ENCODE assay signal across 14 cellular contexts in the genomic region with DNA sequence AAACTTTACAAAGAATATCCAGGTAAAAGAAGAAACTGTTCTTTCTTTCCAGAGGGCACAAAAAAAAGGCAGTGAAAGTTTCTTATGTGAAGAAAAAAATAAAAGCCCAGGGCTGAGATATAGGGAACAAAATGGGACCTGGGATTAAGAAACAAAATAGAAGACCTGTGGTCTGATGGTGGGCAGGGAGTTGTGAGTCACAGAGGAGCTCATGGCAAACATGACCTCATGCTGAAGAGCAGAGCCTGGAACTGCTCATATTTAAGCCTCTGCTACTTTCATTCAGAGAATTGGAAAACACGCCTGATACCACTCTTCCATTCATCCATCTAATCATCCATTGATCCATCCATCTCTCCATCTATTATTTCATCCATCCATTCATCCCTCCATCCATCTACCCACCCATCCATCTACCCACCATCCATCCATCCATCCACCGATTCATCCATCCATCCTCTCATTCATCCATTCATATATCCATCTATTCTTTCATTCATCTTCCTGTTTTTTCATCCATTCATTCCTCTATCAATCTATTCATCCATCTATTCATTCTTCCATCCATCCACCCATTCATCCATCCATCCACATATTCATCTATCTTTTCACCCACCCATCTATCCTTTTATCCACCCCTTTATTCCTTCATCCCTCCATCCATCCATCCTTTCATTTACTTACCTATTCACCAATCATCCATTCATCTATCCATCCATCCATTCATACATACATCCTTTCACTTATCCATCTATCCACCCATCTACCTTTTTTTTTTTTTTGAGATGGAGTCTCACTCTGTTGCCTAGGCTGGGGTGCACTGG. TPM values are rescaled to one million over a fixed set of nuclear protein-coding genes. Genes with fewer than 3 reads are reported as not detected.
DNase-seq lines count a peak whose midpoint lies in the region; ATAC-seq lines count a peak whose summit lies in the region.
"Had no signal": no experiment of that assay in that cellular context is flagged by ENCODE, and none has a peak within 500 bp of the region (broad histone marks: within the 10 kb centered on the region; RNA-seq: fewer than 3 reads in every experiment).

No MANE protein-coding gene starts in this region.

- H3K36me3 Mint-ChIP-seq in activated T-helper 17 cell treated with anti-CD3 and anti-CD28 coated beads, Interleukin-2, amount 50 U/mL, for 72 hours (ENCODE audit: low read depth) = no peaks in the 10 kb centered on the region
- H3K36me3 Mint-ChIP-seq in stimulated activated effector memory CD8-positive, alpha-beta T cell treated with anti-CD3 and anti-CD28 coated beads, Interleukin-12 subunit alpha, Interleukin-12 subunit beta, amount 100 ng/mL, for 72 hours = no peaks in the 10 kb centered on the region

- H3K4me1 Mint-ChIP-seq in activated T-helper 17 cell treated with anti-CD3 and anti-CD28 coated beads, Interleukin-2, amount 50 U/mL, for 72 hours = no peaks in the 10 kb centered on the region
- H3K4me1 Mint-ChIP-seq in stimulated activated effector memory CD8-positive, alpha-beta T cell treated with anti-CD3 and anti-CD28 coated beads, Interleukin-12 subunit alpha, Interleukin-12 subunit beta, amount 100 ng/mL, for 72 hours = no peaks in the 10 kb centered on the region

- H3K9me3 Mint-ChIP-seq in activated T-helper 17 cell treated with anti-CD3 and anti-CD28 coated beads, Interleukin-2, amount 50 U/mL, for 72 hours = no peaks in the 10 kb centered on the region
- H3K9me3 Mint-ChIP-seq in stimulated activated effector memory CD8-positive, alpha-beta T cell treated with anti-CD3 and anti-CD28 coated beads, Interleukin-12 subunit alpha, Interleukin-12 subunit beta, amount 100 ng/mL, for 72 hours = no peaks in the 10 kb centered on the region
- H3K9me3 Mint-ChIP-seq: H9 had no signal

- peak; percentile 64 for ATAC-seq in activated T-helper 17 cell treated with anti-CD3 and anti-CD28 coated beads, Interleukin-2, amount 50 U/mL, for 72 hours (replicated peaks)
- ATAC-seq in GM21360 (IDR thresholded peaks at IDR 0.05; ENCODE audit: unreplicated experiment) (no peak), GM21447 (IDR thresholded peaks at IDR 0.05; ENCODE audit: unreplicated experiment) (no peak)
- ATAC-seq in stimulated activated effector memory CD8-positive, alpha-beta T cell treated with anti-CD3 and anti-CD28 coated beads, Interleukin-12 subunit alpha, Interleukin-12 subunit beta, amount 100 ng/mL, for 72 hours = no peak
- ATAC-seq: SK-N-SH treated with all-trans-retinoic acid at 6 μM for 48 hours had no signal

- DNase-seq in ELR (ENCODE audit: low read depth) (peak; percentile 10), M059J (ENCODE audit: low read depth) (peak; percentile 53), renal cortical epithelial cell (ENCODE audit: low read depth) (peak; percentile 55)
- no peak for DNase-seq in stimulated activated effector memory CD8-positive, alpha-beta T cell treated with anti-CD3 and anti-CD28 coated beads, Interleukin-12 subunit alpha, Interleukin-12 subunit beta, amount 100 ng/mL, for 72 hours (ENCODE audit: low spot score in 2 of 2)
- DNase-seq: H9, NCI-H1694, NCI-H510A, NCI-H82, Peyer's patch, Right ventricle myocardium superior had no signal

- H3K27ac Mint-ChIP-seq in activated T-helper 17 cell treated with anti-CD3 and anti-CD28 coated beads, Interleukin-2, amount 50 U/mL, for 72 hours = no peak overlapping the region
- H3K27ac Mint-ChIP-seq in stimulated activated effector memory CD8-positive, alpha-beta T cell treated with anti-CD3 and anti-CD28 coated beads, Interleukin-12 subunit alpha, Interleukin-12 subunit beta, amount 100 ng/mL, for 72 hours = no peak overlapping the region
- H3K27ac Mint-ChIP-seq: H9 had no signal

- H3K4me3 Mint-ChIP-seq in activated T-helper 17 cell treated with anti-CD3 and anti-CD28 coated beads, Interleukin-2, amount 50 U/mL, for 72 hours = no peak overlapping the region
- H3K4me3 Mint-ChIP-seq in stimulated activated effector memory CD8-positive, alpha-beta T cell treated with anti-CD3 and anti-CD28 coated beads, Interleukin-12 subunit alpha, Interleukin-12 subunit beta, amount 100 ng/mL, for 72 hours = no peak overlapping the region
- H3K4me3 Mint-ChIP-seq: H9 had no signal

- H3K27me3 Mint-ChIP-seq in activated T-helper 17 cell treated with anti-CD3 and anti-CD28 coated beads, Interleukin-2, amount 50 U/mL, for 72 hours = peaks cover 3% of the 10 kb centered on the region

RNA-seq across cellular contexts. Expression of a gene that starts 30.0 kb away (rescaled TPM):
- total RNA-seq in M059J (2014; rRNA removed; shearing (Covaris generic)) = 0.05 and 0.52 TPM in 2 replicates
- under 1 TPM in 1 of 2 donors, not detected in 1; 0.90 TPM for total RNA-seq in activated T-helper 17 cell treated with anti-CD3 and anti-CD28 coated beads, Interleukin-2, amount 50 U/mL, for 72 hours
- total RNA-seq in renal cortical epithelial cell = 0.05 TPM in 1 of 2 replicates, not detected in the other

RNA-seq across cellular contexts. Expression of a gene that starts 43.7 kb away (rescaled TPM):
- 0.07 TPM in 1 of 2 replicates, not detected in the other for total RNA-seq in M059J (2014; rRNA removed; shearing (Covaris generic))
- total RNA-seq in activated T-helper 17 cell treated with anti-CD3 and anti-CD28 coated beads, Interleukin-2, amount 50 U/mL, for 72 hours = not detected
- total RNA-seq in renal cortical epithelial cell = 7.1 TPM in 1 of 2 replicates, not detected in the other
- total RNA-seq: Right ventricle myocardium superior had no signal

Comparison
In these comparisons a context has a peak if more than half of its experiments do, and no peak if none do; other contexts are left out.
1. DNase-seq: peak in ELR (single experiment), M059J (single experiment) and renal cortical epithelial cell (single experiment); none in stimulated activated effector memory CD8-positive, alpha-beta T cell treated with anti-CD3 and anti-CD28 coated beads, Interleukin-12 subunit alpha, Interleukin-12 subunit beta, amount 100 ng/mL, for 72 hours (0 of 2).